In genomic region chr13:46735425-46735824, GRCh38 we compare ENCODE assay signal across 6 cellular contexts.
"Had no signal": no experiment of that assay in that cellular context is flagged by ENCODE, and none has a peak within 500 bp of the region (broad histone marks: within the 10 kb centered on the region; RNA-seq: fewer than 3 reads in every experiment).

No MANE protein-coding gene starts in this region.

- H3K4me3 Mint-ChIP-seq: IgD-negative memory B cell had no signal

- DNase-seq: IMR-90, KBM-7 had no signal

- ATAC-seq: HepG2, K562 had no signal

- H3K36me3 Mint-ChIP-seq: IgD-negative memory B cell had no signal

- H3K9me3 Mint-ChIP-seq: IgD-negative memory B cell had no signal

- FAIRE-seq: HepG2, HTR-8/SVneo, K562 had no signal

- H3K27me3 Mint-ChIP-seq: IgD-negative memory B cell had no signal

- H3K4me3 ChIP-seq: K562 had no signal

- H3K4me1 Mint-ChIP-seq: IgD-negative memory B cell had no signal
